In genomic region chr3:176650478-176650877, GRCh38 we compare ENCODE assay signal across 12 cellular contexts.
DNase-seq lines count a peak whose midpoint lies in the region; FAIRE-seq and TF ChIP-seq lines count a peak whose summit lies in the region.
"Had no signal": no experiment of that assay in that cellular context is flagged by ENCODE, and none has a peak within 500 bp of the region (broad histone marks: within the 10 kb centered on the region; RNA-seq: fewer than 3 reads in every experiment).

No MANE protein-coding gene starts in this region.

- intact Hi-C loops in MCF 10A (cut with micrococcal nuclease) = no loop called here
- intact Hi-C loops in breast epithelium (cut with DNase I; ENCODE audit: low total_unique reads) = no loop called here

- H3K9me3 Mint-ChIP-seq in MCF 10A (ENCODE audit: unreplicated experiment) = no peaks in the 10 kb centered on the region
- no peaks in the 10 kb centered on the region for H3K9me3 Mint-ChIP-seq in endothelial cell (ENCODE audit: unreplicated experiment)

- H3K9me3 ChIP-seq in breast epithelium (no peaks in the 10 kb centered on the region), MG63 (no peaks in the 10 kb centered on the region)

- TF ChIP-seq CTCF in MCF 10A (IDR thresholded peaks at IDR 0.05; ENCODE audit: unreplicated experiment) (no peak), breast epithelium (IDR thresholded peaks at IDR 0.05) (no peak), endothelial cell (IDR thresholded peaks at IDR 0.05; ENCODE audit: unreplicated experiment) (peak; percentile 74)

- no peak for TF ChIP-seq POLR2A in breast epithelium (IDR thresholded peaks at IDR 0.05)

- no peaks in the 10 kb centered on the region for H3K36me3 Mint-ChIP-seq in MCF 10A (ENCODE audit: insufficient read depth, unreplicated experiment)
- no peaks in the 10 kb centered on the region for H3K36me3 Mint-ChIP-seq in endothelial cell (ENCODE audit: low read depth, unreplicated experiment)
- H3K36me3 Mint-ChIP-seq: brain had no signal

- no peak overlapping the region for H3K27ac ChIP-seq in breast epithelium
- H3K27ac ChIP-seq: hepatocyte had no signal

- no peaks in the 10 kb centered on the region for H3K4me1 Mint-ChIP-seq in MCF 10A (ENCODE audit: insufficient read depth, unreplicated experiment)
- H3K4me1 Mint-ChIP-seq in endothelial cell (ENCODE audit: unreplicated experiment) = no peaks in the 10 kb centered on the region
- H3K4me1 Mint-ChIP-seq: brain had no signal

- H3K27me3 Mint-ChIP-seq in MCF 10A (ENCODE audit: insufficient read depth, unreplicated experiment) = no peaks in the 10 kb centered on the region
- no peaks in the 10 kb centered on the region for H3K27me3 Mint-ChIP-seq in endothelial cell (ENCODE audit: unreplicated experiment)

- peak; percentile 47 for DNase-seq in MCF 10A (ENCODE audit: unreplicated experiment)
- no peak for DNase-seq in breast epithelium (ENCODE audit: low spot score in 2 of 2)
- peak; percentile 22 for DNase-seq in MG63
- no peak for DNase-seq in endothelial cell (ENCODE audit: low spot score)
- peak; percentile 2 for DNase-seq in urothelium cell line (ENCODE audit: low spot score)
- DNase-seq in NCI-H187 treated with DMSO at 0.1 percent for 48 hours (lab: John Stamatoyannopoulos, UW) = no peak
- DNase-seq in NCI-H2196 treated with DMSO at 0.1 percent for 48 hours (lab: John Stamatoyannopoulos, UW; ENCODE audit: unreplicated experiment) = no peak
- no peak for DNase-seq in NCI-H524 (lab: John Stamatoyannopoulos, UW)
- DNase-seq: small intestine had no signal

- no peaks in the 10 kb centered on the region for H3K4me1 ChIP-seq in breast epithelium

- no peaks in the 10 kb centered on the region for H3K36me3 ChIP-seq in breast epithelium
- no peaks in the 10 kb centered on the region for H3K36me3 ChIP-seq in MG63

- H3K4me3 ChIP-seq in breast epithelium (no peak overlapping the region), MG63 (no peak overlapping the region)
- H3K4me3 ChIP-seq: hepatocyte had no signal

- no peak for FAIRE-seq in urothelium cell line (lab: Jason Lieb, UNC)
- FAIRE-seq: GM12892, small intestine had no signal

- no TSS peak for BruUV-seq in MCF 10A (replicated peaks; lab: Mats Ljungman, UMichigan)

- H3K27ac Mint-ChIP-seq in MCF 10A (ENCODE audit: low read depth, unreplicated experiment) (no peak overlapping the region), endothelial cell (ENCODE audit: unreplicated experiment) (no peak overlapping the region)
- H3K27ac Mint-ChIP-seq: brain had no signal

- CTCF ChIA-PET in MCF 10A (lab: Yijun Ruan, JAX) = interaction anchor here (0.6 to 2.8 kb wide), 4 partner anchors 14 to 58 kb away, joined by 3 to 15 read pairs (median 4); no protein-coding TSS in a partner anchor

- H3K4me3 Mint-ChIP-seq in MCF 10A (ENCODE audit: unreplicated experiment) = no peak overlapping the region
- H3K4me3 Mint-ChIP-seq in endothelial cell (ENCODE audit: unreplicated experiment) = no peak overlapping the region
- H3K4me3 Mint-ChIP-seq: brain had no signal

- POLR2A ChIA-PET in MCF 10A (lab: Yijun Ruan, JAX) = no interaction called here

- H3K27me3 ChIP-seq in breast epithelium = no peaks in the 10 kb centered on the region
- no peaks in the 10 kb centered on the region for H3K27me3 ChIP-seq in MG63
- H3K27me3 ChIP-seq: hepatocyte had no signal

Comparison
In these comparisons a context has a peak if more than half of its experiments do, and no peak if none do; other contexts are left out.
1. DNase-seq: peak in MCF 10A (single experiment), MG63 (single experiment) and urothelium cell line (single experiment); none in breast epithelium (0 of 2), endothelial cell (single experiment), NCI-H187 treated with DMSO at 0.1 percent for 48 hours (single experiment), NCI-H2196 treated with DMSO at 0.1 percent for 48 hours (single experiment) and NCI-H524 (0 of 2).